In the genomic region with DNA sequence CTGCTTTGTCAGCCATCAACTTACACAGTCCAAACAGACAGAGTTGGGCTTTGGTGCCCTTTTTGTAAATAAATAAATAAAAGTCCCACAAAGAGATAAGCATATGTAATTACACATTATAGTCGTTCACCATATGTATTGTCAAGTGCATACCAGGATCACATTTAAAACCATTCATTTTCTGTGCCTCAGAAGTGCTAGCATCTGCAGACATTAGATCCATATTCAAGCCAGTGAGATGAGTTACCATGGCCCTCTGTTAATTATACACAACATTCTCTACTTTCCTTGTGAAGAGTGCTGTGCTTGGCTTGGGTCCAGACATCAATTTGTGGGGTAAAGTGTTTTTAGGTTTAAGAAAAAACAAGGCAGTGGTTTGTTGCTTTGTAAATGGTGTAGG, we compare ENCODE assay signal across 15 cellular contexts.
"Had no signal": no experiment of that assay in that cellular context is flagged by ENCODE, and none has a peak within 500 bp of the region (broad histone marks: within the 10 kb centered on the region; RNA-seq: fewer than 3 reads in every experiment).

No MANE protein-coding gene starts in this region.

- H3K27ac ChIP-seq: adrenal gland, breast epithelium, coronary artery, foreskin keratinocyte, heart left ventricle, left lung, parathyroid adenoma, sigmoid colon, thoracic aorta had no signal

- H3K9ac ChIP-seq: parathyroid adenoma had no signal

- H3K9me3 ChIP-seq: adrenal gland, breast epithelium, heart left ventricle, left lung, sigmoid colon, thoracic aorta had no signal

- H3K4me1 ChIP-seq: adrenal gland, breast epithelium, left lung, parathyroid adenoma, sigmoid colon had no signal

- H3K4me3 ChIP-seq: adrenal gland, breast epithelium, coronary artery, heart left ventricle, left lung, sigmoid colon, thoracic aorta had no signal

- H3K79me2 ChIP-seq: parathyroid adenoma had no signal

- H3K36me3 ChIP-seq: adrenal gland, breast epithelium, heart left ventricle, left lung, sigmoid colon, thoracic aorta had no signal

- DNase-seq: activated CD4-positive, alpha-beta T cell treated with anti-CD3 and anti-CD28 coated beads for 36 hours; activated CD4-positive, alpha-beta T cell treated with anti-CD3 and anti-CD28 coated beads, Interleukin-2, amount 50 U/mL, for 48 hours; activated gamma-delta T cell treated with Interleukin-2 at 50 U/mL for 16 hours; activated T-cell treated with anti-CD3 and anti-CD28 coated beads for 4 hours; adrenal gland; foreskin keratinocyte; heart left ventricle; kidney; left lung; sigmoid colon; stimulated activated CD4-positive, alpha-beta T cell treated with anti-CD3 and anti-CD28 coated beads, Interleukin-4, amount 100 ng/mL, for 4 hours had no signal

- H2AFZ ChIP-seq: parathyroid adenoma had no signal

- H3K27me3 ChIP-seq: adrenal gland, foreskin keratinocyte, left lung, sigmoid colon had no signal
